ENCODE assay signal across 14 cellular contexts in the genomic region with DNA sequence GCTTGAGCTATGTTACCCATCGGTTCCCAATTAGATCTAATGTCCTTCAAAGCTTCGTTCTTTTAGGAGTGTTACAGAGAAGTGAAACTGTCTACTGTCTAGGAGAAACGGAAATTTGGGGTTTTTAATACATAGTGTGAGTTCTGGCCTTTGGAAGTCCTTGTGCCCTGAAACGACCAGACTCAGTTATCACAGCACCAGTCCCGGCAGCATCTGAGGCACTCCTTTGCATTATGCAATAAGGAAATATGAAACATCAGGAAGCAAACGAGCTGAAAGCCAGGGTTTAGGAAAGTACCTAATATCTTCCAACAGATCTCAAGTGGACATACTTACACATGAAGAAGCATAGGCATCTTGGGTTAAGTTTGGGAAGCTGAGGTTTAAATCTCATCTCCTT.
A peak's percentile ranks its signal among the peaks of the same experiment; 100 is the strongest.
DNase-seq lines count a peak whose midpoint lies in the region; TF ChIP-seq lines count a peak whose summit lies in the region.
"Had no signal": no experiment of that assay in that cellular context is flagged by ENCODE, and none has a peak within 500 bp of the region (broad histone marks: within the 10 kb centered on the region; RNA-seq: fewer than 3 reads in every experiment).

No MANE protein-coding gene starts in this region.

- no peaks in the 10 kb centered on the region for H3K27me3 ChIP-seq in BLaER1

- H3K4me3 ChIP-seq in BLaER1 = no peak overlapping the region
- H3K4me3 ChIP-seq in NB4 (ENCODE audit: low read depth, low read length) = no peak overlapping the region

- no peak overlapping the region for H3K9ac ChIP-seq in BLaER1

- peak overlapping the region; percentile 65 for H3K4me2 ChIP-seq in BLaER1

- DNase-seq in NB4 (ENCODE audit: low read depth) (peak; percentile 38), dedifferentiated amniotic fluid mesenchymal stem cell (ENCODE audit: extremely low spot score) (peak; percentile 37), midbrain (lab: John Stamatoyannopoulos, UW) (peak; percentile 36), NCI-H187 treated with DMSO at 0.1 percent for 48 hours (lab: John Stamatoyannopoulos, UW) (no peak), HK-2 (ENCODE audit: unreplicated experiment) (no peak), KG1 (lab: John Stamatoyannopoulos, UW) (no peak)
- DNase-seq in activated CD4-positive, alpha-beta T cell treated with anti-CD3 and anti-CD28 coated beads for 4 hours = no peak
- DNase-seq: activated naive CD4-positive, alpha-beta T cell treated with anti-CD3 and anti-CD28 coated beads, Interleukin-2, amount 10 ng/mL, durations not matched to agents 7 days and 5 days; CD4-positive, alpha-beta T cell; foreskin melanocyte; NCI-H146; NK-92 treated with Interleukin-12 subunit alpha and Interleukin-12 subunit beta, amount 100 ng/mL, for 24 hours; nucleus accumbens had no signal

- H3K9me3 ChIP-seq in BLaER1 = no peaks in the 10 kb centered on the region

- no peak for TF ChIP-seq CTCF in NB4 (IDR thresholded peaks at IDR 0.05; ENCODE audit: low read depth, low read length)

- peaks cover 22% of the 10 kb centered on the region for H3K4me1 ChIP-seq in BLaER1

- H3K36me3 ChIP-seq in BLaER1 = no peaks in the 10 kb centered on the region

- no peak for TF ChIP-seq POLR2A in NB4 (IDR thresholded peaks at IDR 0.05; ENCODE audit: extremely low read depth, insufficient read length)

- no peak overlapping the region for H3K27ac ChIP-seq in BLaER1

- H4K20me1 ChIP-seq in BLaER1 = no peaks in the 10 kb centered on the region

Comparison
In these comparisons a context has a peak if more than half of its experiments do, and no peak if none do; other contexts are left out.
1. DNase-seq: peak in NB4 (single experiment), dedifferentiated amniotic fluid mesenchymal stem cell (single experiment) and midbrain (single experiment); none in NCI-H187 treated with DMSO at 0.1 percent for 48 hours (single experiment), HK-2 (single experiment), KG1 (single experiment) and activated CD4-positive, alpha-beta T cell treated with anti-CD3 and anti-CD28 coated beads for 4 hours (0 of 2).